21 cellular contexts compared by ENCODE assay signal in the genomic region with DNA sequence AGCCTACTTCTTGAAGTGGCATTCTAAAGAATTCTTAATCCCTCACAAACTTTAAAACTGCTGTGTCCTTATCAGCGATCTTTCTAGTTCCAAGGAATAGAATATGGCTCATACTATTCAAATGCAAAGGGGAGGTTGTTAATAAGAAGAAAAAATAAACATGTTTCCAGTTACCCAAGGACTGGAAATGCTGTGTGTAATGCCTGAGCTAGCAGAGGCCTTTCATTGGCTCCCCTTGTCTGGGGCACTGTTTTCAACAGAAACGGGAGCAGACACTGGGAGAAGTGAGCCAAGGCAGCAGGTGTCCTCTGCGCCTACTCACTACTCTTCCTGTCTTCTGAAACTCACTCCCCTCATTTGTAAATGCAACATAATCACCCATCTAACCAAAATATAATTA.
DNase-seq lines count a peak whose midpoint lies in the region; TF ChIP-seq lines count a peak whose summit lies in the region.
"Had no signal": no experiment of that assay in that cellular context is flagged by ENCODE, and none has a peak within 500 bp of the region (broad histone marks: within the 10 kb centered on the region; RNA-seq: fewer than 3 reads in every experiment).

No MANE protein-coding gene starts in this region.

- H3K4me1 ChIP-seq in adipocyte (ENCODE audit: control insufficient read depth, insufficient read depth, low read length) (no peaks in the 10 kb centered on the region), esophagus muscularis mucosa (peaks cover 0 to 4% (median 0%) of the 10 kb centered on the region in 4 donors)
- H3K4me1 ChIP-seq: A549, SJCRH30 had no signal

- peak; percentile 38 for DNase-seq in EH (ENCODE audit: low read depth)
- DNase-seq in adipocyte (ENCODE audit: low read depth): peak; percentile 41
- peak; percentile 37 for DNase-seq in esophagus muscularis mucosa (ENCODE audit: extremely low spot score)
- peak; percentile 10 for DNase-seq in ureter (ENCODE audit: low spot score)
- DNase-seq in NCI-H748 treated with DMSO at 0.1 percent for 48 hours (lab: John Stamatoyannopoulos, UW): no peak
- no peak for DNase-seq in MCF 10A (ENCODE audit: unreplicated experiment)
- DNase-seq in CD1c-positive myeloid dendritic cell (ENCODE audit: extremely low spot score): no peak
- DNase-seq: BE2C; Calu3; H7; KBM-7; MG63; NCI-H2029; NCI-H446; NCI-H524 treated with DMSO at 0.1 percent for 48 hours; NCI-H82; NK-92 treated with Interleukin-12 subunit alpha and Interleukin-12 subunit beta, amount 100 ng/mL, for 24 hours; PC-3 had no signal

- TF ChIP-seq CTCF in esophagus muscularis mucosa (IDR thresholded peaks at IDR 0.05) (no peak), MCF 10A (IDR thresholded peaks at IDR 0.05; ENCODE audit: unreplicated experiment) (no peak)

- no TSS peak for BruUV-seq in MCF 10A (replicated peaks; lab: Mats Ljungman, UMichigan)

- no peaks in the 10 kb centered on the region for H3K9me3 ChIP-seq in adipocyte (ENCODE audit: control insufficient read depth, low read length)
- H3K9me3 ChIP-seq in esophagus muscularis mucosa: no peaks in the 10 kb centered on the region
- H3K9me3 ChIP-seq: A549, BE2C, MG63, SJCRH30 had no signal

- H3K4me3 ChIP-seq in adipocyte (ENCODE audit: low read length) (no peak overlapping the region), esophagus muscularis mucosa (no peak overlapping the region)
- H3K4me3 ChIP-seq: A549, MG63, SJCRH30 had no signal

- TF ChIP-seq POLR2A in esophagus muscularis mucosa (IDR thresholded peaks at IDR 0.05; ENCODE audit: low read depth): no peak

- no peak overlapping the region for H3K27ac ChIP-seq in esophagus muscularis mucosa (replicated peaks in 1 of 4)
- H3K27ac ChIP-seq: A549, SJCRH30 had no signal

- no peaks in the 10 kb centered on the region for H3K36me3 Mint-ChIP-seq in MCF 10A (ENCODE audit: insufficient read depth, unreplicated experiment)
- H3K36me3 Mint-ChIP-seq: CD14-positive monocyte had no signal

- no peaks in the 10 kb centered on the region for H3K9me3 Mint-ChIP-seq in MCF 10A (ENCODE audit: unreplicated experiment)

- H3K27me3 ChIP-seq in adipocyte (replicated peaks; ENCODE audit: control insufficient read depth, insufficient read depth, low read length) (no peaks in the 10 kb centered on the region), esophagus muscularis mucosa (no peaks in the 10 kb centered on the region)
- H3K27me3 ChIP-seq: BE2C, MG63, SJCRH30 had no signal

- H3K4me3 Mint-ChIP-seq in MCF 10A (ENCODE audit: unreplicated experiment): no peak overlapping the region
- H3K4me3 Mint-ChIP-seq: CD14-positive monocyte had no signal

- WGBS in esophagus muscularis mucosa: 86% methylated on average over 3 of the region's 3 CpGs

- CTCF ChIA-PET in MCF 10A (lab: Yijun Ruan, JAX): interaction anchor here (0.6 kb wide), 1 partner anchor 83 kb away, joined by 3 read pairs; no protein-coding TSS in a partner anchor

- intact Hi-C loops in esophagus muscularis mucosa (cut with DNase I) (no loop called here), MCF 10A (cut with micrococcal nuclease) (no loop called here)

- H3K36me3 ChIP-seq in adipocyte (ENCODE audit: control insufficient read depth, insufficient read depth, low read length, severe bottlenecking) (peaks cover 2% of the 10 kb centered on the region), esophagus muscularis mucosa (peaks cover 8 to 15% (median 11%) of the 10 kb centered on the region in 4 donors)
- H3K36me3 ChIP-seq: BE2C, MG63, SJCRH30 had no signal

- no peaks in the 10 kb centered on the region for H3K27me3 Mint-ChIP-seq in MCF 10A (ENCODE audit: insufficient read depth, unreplicated experiment)

- H3K9ac ChIP-seq in adipocyte (ENCODE audit: low read length): no peak overlapping the region

- no peak overlapping the region for H3K27ac Mint-ChIP-seq in MCF 10A (ENCODE audit: low read depth, unreplicated experiment)

- POLR2A ChIA-PET in MCF 10A (lab: Yijun Ruan, JAX): no interaction called here

- TF ChIP-seq EP300 in esophagus muscularis mucosa (IDR thresholded peaks at IDR 0.05): no peak

- no peaks in the 10 kb centered on the region for H3K4me1 Mint-ChIP-seq in MCF 10A (ENCODE audit: insufficient read depth, unreplicated experiment)
- H3K4me1 Mint-ChIP-seq: CD14-positive monocyte had no signal

Comparison
In these comparisons a context has a peak if more than half of its experiments do, and no peak if none do; other contexts are left out.
1. DNase-seq: peak in EH (single experiment), adipocyte (single experiment), esophagus muscularis mucosa (single experiment) and ureter (single experiment); none in NCI-H748 treated with DMSO at 0.1 percent for 48 hours (single experiment), MCF 10A (single experiment) and CD1c-positive myeloid dendritic cell (single experiment).